In the genomic region with DNA sequence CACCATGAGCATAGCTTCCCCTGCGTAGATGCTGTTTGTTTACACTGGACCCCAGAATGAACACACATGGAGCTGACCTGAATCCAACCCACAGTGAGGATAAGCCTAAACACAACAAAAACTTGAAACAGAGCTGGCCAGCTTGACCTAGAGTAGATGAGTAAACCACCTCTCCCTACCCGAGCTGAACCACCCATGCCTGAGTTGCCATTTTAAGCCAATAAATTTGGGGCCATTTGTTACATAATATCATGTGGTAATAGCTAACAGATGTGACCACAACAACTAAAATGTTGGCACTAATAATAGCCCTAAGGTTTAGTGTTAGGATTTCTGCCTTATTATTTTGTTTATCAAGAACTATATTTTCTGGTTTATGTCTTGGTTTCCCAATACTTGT, we compare ENCODE assay signal across 18 cellular contexts.
DNase-seq lines count a peak whose midpoint lies in the region; ATAC-seq and TF ChIP-seq lines count a peak whose summit lies in the region.
"Had no signal": no experiment of that assay in that cellular context is flagged by ENCODE, and none has a peak within 500 bp of the region (broad histone marks: within the 10 kb centered on the region; RNA-seq: fewer than 3 reads in every experiment).

No MANE protein-coding gene starts in this region.

- H4K12ac ChIP-seq in trophoblast cell (ENCODE audit: low read depth, low read length) = no peak overlapping the region

- no peak overlapping the region for H3K4me3 ChIP-seq in trophoblast cell (ENCODE audit: low read depth, low read length)
- H3K4me3 ChIP-seq: SK-N-MC had no signal

- no peaks in the 10 kb centered on the region for H3K36me3 ChIP-seq in trophoblast cell (ENCODE audit: control insufficient read depth in 1 of 2, insufficient read depth in 2 of 2, low read length in 2 of 2)

- no peak overlapping the region for H3K27ac ChIP-seq in trophoblast cell (ENCODE audit: low read depth, low read length)
- H3K27ac ChIP-seq: SK-N-MC had no signal

- H3K4me1 Mint-ChIP-seq in HFFc6 (ENCODE audit: low read depth) = peaks cover 30% of the 10 kb centered on the region
- H3K4me1 Mint-ChIP-seq: CD4-positive, CD25-positive, alpha-beta regulatory T cell had no signal

- no peak overlapping the region for H3K27ac Mint-ChIP-seq in HFFc6
- H3K27ac Mint-ChIP-seq: CD4-positive, CD25-positive, alpha-beta regulatory T cell had no signal

- no peak overlapping the region for H4K8ac ChIP-seq in trophoblast cell (ENCODE audit: low read depth, low read length)

- no peaks in the 10 kb centered on the region for H3K27me3 ChIP-seq in trophoblast cell (ENCODE audit: insufficient read depth, low read length)

- H3K4me3 Mint-ChIP-seq in HFFc6 = no peak overlapping the region
- H3K4me3 Mint-ChIP-seq: CD4-positive, CD25-positive, alpha-beta regulatory T cell had no signal

- TF ChIP-seq CTCF in HFFc6 (IDR thresholded peaks at IDR 0.05) = no peak

- no CpG with 5 or more reads among the region's 2 CpGs for WGBS in trophoblast cell (ENCODE audit: extremely low coverage, insufficient coverage, insufficient read length)

- H3K23ac ChIP-seq in trophoblast cell (ENCODE audit: low read length) = peak overlapping the region; percentile 95

- no peak overlapping the region for H4K91ac ChIP-seq in trophoblast cell (ENCODE audit: low read depth, low read length)

- H3K79me2 ChIP-seq in trophoblast cell (ENCODE audit: control insufficient read depth, insufficient read depth, low read length, poor library complexity) = no peaks in the 10 kb centered on the region

- H3K18ac ChIP-seq in trophoblast cell (ENCODE audit: low read length) = no peak overlapping the region

- peaks cover 21% of the 10 kb centered on the region for H3K9me3 Mint-ChIP-seq in HFFc6

- no peak overlapping the region for H2AFZ ChIP-seq in trophoblast cell (ENCODE audit: insufficient read depth, low read length, poor library complexity)

- H3K36me3 Mint-ChIP-seq in HFFc6 (ENCODE audit: low read depth) = peaks cover 9% of the 10 kb centered on the region
- H3K36me3 Mint-ChIP-seq: CD4-positive, CD25-positive, alpha-beta regulatory T cell had no signal

- peak overlapping the region; percentile 68 for H3K9ac ChIP-seq in trophoblast cell (ENCODE audit: low read length)

- no peak overlapping the region for H3K4ac ChIP-seq in trophoblast cell (ENCODE audit: low read depth, low read length)

- H3K9me3 ChIP-seq in trophoblast cell (ENCODE audit: insufficient read depth, low read depth, low read length) = peaks cover 7% of the 10 kb centered on the region

- H3K4me1 ChIP-seq in trophoblast cell (ENCODE audit: control insufficient read depth in 1 of 2, insufficient read depth in 2 of 2, low read length in 2 of 2) = no peaks in the 10 kb centered on the region

- no peak overlapping the region for H2AK5ac ChIP-seq in trophoblast cell (ENCODE audit: low read length)

- H2BK120ac ChIP-seq in trophoblast cell (ENCODE audit: insufficient read depth, low read length, poor library complexity) = no peak overlapping the region

- no peak overlapping the region for H3K14ac ChIP-seq in trophoblast cell (ENCODE audit: low read length)

- no peak overlapping the region for H2BK5ac ChIP-seq in trophoblast cell (ENCODE audit: low read depth, low read length, poor library complexity)

- no peak for ATAC-seq in HG02763 (IDR thresholded peaks at IDR 0.05; ENCODE audit: unreplicated experiment)
- ATAC-seq: HepG2, Panc1 had no signal

- no peak overlapping the region for H2BK12ac ChIP-seq in trophoblast cell (ENCODE audit: low read length)

- H3K27me3 Mint-ChIP-seq in HFFc6 (ENCODE audit: insufficient read depth) = no peaks in the 10 kb centered on the region
- H3K27me3 Mint-ChIP-seq: CD4-positive, CD25-positive, alpha-beta regulatory T cell had no signal

- H3K79me1 ChIP-seq in trophoblast cell (ENCODE audit: low read length) = no peaks in the 10 kb centered on the region

- H3K4me2 ChIP-seq in trophoblast cell (ENCODE audit: low read length) = no peak overlapping the region

- DNase-seq in EH (ENCODE audit: low read depth) (peak; percentile 43), HFFc6 (peak; percentile 28), epidermal melanocyte (ENCODE audit: insufficient read length, low spot score) (peak; percentile 42), trophoblast cell (no peak), germinal center (ENCODE audit: low spot score) (no peak), T-helper 1 cell (no peak)
- DNase-seq: CD4-positive, CD25-positive, alpha-beta regulatory T cell; KG1; NCI-H1048; NCI-H1436 treated with DMSO at 0.1 percent for 48 hours; NCI-H2081; NCI-H510A treated with DMSO at 0.1 percent for 48 hours; NCI-H82; Right ventricle myocardium superior had no signal

Comparison
In these comparisons a context has a peak if more than half of its experiments do, and no peak if none do; other contexts are left out.
1. DNase-seq: peak in EH (single experiment), HFFc6 (single experiment) and epidermal melanocyte (single experiment); none in trophoblast cell (0 of 2), germinal center (single experiment) and T-helper 1 cell (0 of 5).